Comparison of ENCODE assay signal across 11 cellular contexts in the genomic region with DNA sequence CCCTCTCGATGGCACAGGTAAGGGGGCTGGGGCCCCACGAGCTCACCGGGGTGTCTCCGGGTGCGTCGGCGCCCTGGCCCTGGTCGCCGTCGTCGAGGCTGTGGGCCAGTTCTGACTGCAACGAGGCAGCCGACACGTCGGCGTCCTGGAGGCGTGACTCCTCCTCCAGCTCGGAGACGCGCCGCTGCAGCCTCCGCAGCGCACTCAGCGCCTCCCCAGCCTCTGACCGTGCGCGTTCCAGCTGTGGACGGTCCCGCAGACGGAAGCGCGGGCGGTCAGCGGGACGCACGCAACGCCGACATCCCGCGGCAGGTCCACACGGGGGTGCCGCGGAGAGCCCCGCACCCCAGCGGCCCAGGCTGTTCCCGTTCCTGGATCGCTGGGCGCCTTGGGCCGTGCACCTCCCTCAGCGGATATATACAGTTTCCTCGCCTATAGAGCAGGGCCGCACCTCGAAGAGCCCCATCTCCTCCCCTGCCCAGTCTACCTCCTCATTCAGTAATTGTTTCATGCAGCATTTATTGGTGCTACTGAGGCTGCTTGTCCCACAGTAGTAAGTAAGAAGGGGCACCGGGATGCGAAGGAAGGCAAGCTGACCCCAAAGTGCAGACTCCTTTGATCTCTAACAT. TPM values are rescaled to one million over a fixed set of nuclear protein-coding genes. Genes with fewer than 3 reads are reported as not detected.
DNase-seq lines count a peak whose midpoint lies in the region; ATAC-seq, FAIRE-seq and TF ChIP-seq lines count a peak whose summit lies in the region.
"Had no signal": no experiment of that assay in that cellular context is flagged by ENCODE, and none has a peak within 500 bp of the region (broad histone marks: within the 10 kb centered on the region; RNA-seq: fewer than 3 reads in every experiment).

No MANE protein-coding gene starts in this region.

- peaks cover 27 to 29% of the 10 kb centered on the region in 2 donors for H3K27me3 Mint-ChIP-seq in CD8-positive, alpha-beta memory T cell
- H3K27me3 Mint-ChIP-seq in astrocyte (ENCODE audit: low read depth, unreplicated experiment) = peaks cover 10% of the 10 kb centered on the region
- peaks cover 43% of the 10 kb centered on the region for H3K27me3 Mint-ChIP-seq in neural crest cell (ENCODE audit: low read depth)

- peaks cover 0 to 2% (median 0%) of the 10 kb centered on the region in 5 donors for H3K9me3 Mint-ChIP-seq in CD8-positive, alpha-beta memory T cell
- H3K9me3 Mint-ChIP-seq in astrocyte (ENCODE audit: unreplicated experiment) (peaks cover 2% of the 10 kb centered on the region), neural crest cell (no peaks in the 10 kb centered on the region)

- H3K4me3 Mint-ChIP-seq in CD8-positive, alpha-beta memory T cell = peak overlapping the region; percentile 28 to 85 (median 67)
- H3K4me3 Mint-ChIP-seq in astrocyte (ENCODE audit: unreplicated experiment) (peak overlapping the region; percentile 22), neural crest cell (peak overlapping the region; percentile 7)

- H3K4me2 ChIP-seq in astrocyte (ENCODE audit: low read length) = peak overlapping the region; percentile 62

- POLR2A ChIA-PET in CD8-positive, alpha-beta memory T cell (lab: Charles Lee) = interaction anchor here (0.9 to 1.2 kb wide), 4 partner anchors 19 to 129 kb away, joined by 3 to 5 read pairs (median 3); no protein-coding TSS in a partner anchor

- no peak for DNase-seq in CD8-positive, alpha-beta memory T cell
- DNase-seq in NCI-H69 (lab: John Stamatoyannopoulos, UW) (peak; percentile 70), astrocyte (ENCODE audit: low read depth) (no peak), neural crest cell (ENCODE audit: low read depth, low spot score) (no peak), SW480 (ENCODE audit: low spot score) (no peak)
- DNase-seq: Right ventricle myocardium superior had no signal

- peak overlapping the region in 1 of 8 donors; percentile 82 for H3K27ac Mint-ChIP-seq in CD8-positive, alpha-beta memory T cell
- H3K27ac Mint-ChIP-seq in astrocyte (ENCODE audit: unreplicated experiment) (peak overlapping the region; percentile 78), neural crest cell (ENCODE audit: unreplicated experiment) (no peak overlapping the region)

- peaks cover 12 to 38% (median 21%) of the 10 kb centered on the region in 3 donors for H3K4me1 Mint-ChIP-seq in CD8-positive, alpha-beta memory T cell
- H3K4me1 Mint-ChIP-seq in astrocyte (ENCODE audit: low read depth, unreplicated experiment) = no peaks in the 10 kb centered on the region
- peaks cover 7% of the 10 kb centered on the region for H3K4me1 Mint-ChIP-seq in neural crest cell

- no peaks in the 10 kb centered on the region for H3K9me3 ChIP-seq in CD8-positive, alpha-beta memory T cell (ENCODE audit: low read length)
- peaks cover 3% of the 10 kb centered on the region for H3K9me3 ChIP-seq in astrocyte (ENCODE audit: insufficient read depth, low read depth, low read length)
- H3K9me3 ChIP-seq: body of pancreas had no signal

- H4K20me1 ChIP-seq in astrocyte (ENCODE audit: insufficient read depth, low read length) = peaks cover 31% of the 10 kb centered on the region

- TF ChIP-seq CTCF in astrocyte (IDR thresholded peaks at IDR 0.05; ENCODE audit: insufficient read depth, low read depth, low read length) (no peak), neural crest cell (conservative IDR thresholded peaks at IDR 0.05) (no peak)

- ATAC-seq in HG03378 (IDR thresholded peaks at IDR 0.05; ENCODE audit: unreplicated experiment) (no peak), GM18907 (IDR thresholded peaks at IDR 0.05; ENCODE audit: unreplicated experiment) (no peak), GM18873 (IDR thresholded peaks at IDR 0.05; ENCODE audit: low FRiP score, unreplicated experiment) (no peak)
- ATAC-seq: body of pancreas had no signal

- peaks cover 18% of the 10 kb centered on the region for H3K27me3 ChIP-seq in CD8-positive, alpha-beta memory T cell (ENCODE audit: insufficient read depth, low read length, poor library complexity, severe bottlenecking)
- H3K27me3 ChIP-seq in astrocyte (ENCODE audit: insufficient read depth, low read length) = peaks cover 44% of the 10 kb centered on the region
- H3K27me3 ChIP-seq: body of pancreas had no signal

- no peaks in the 10 kb centered on the region for H3K79me2 ChIP-seq in astrocyte (ENCODE audit: insufficient read depth, low read length)

- no peak for FAIRE-seq in astrocyte (lab: Jason Lieb, UNC)

- H3K36me3 ChIP-seq in CD8-positive, alpha-beta memory T cell (ENCODE audit: insufficient read depth, low read length) = peaks cover 7% of the 10 kb centered on the region
- no peaks in the 10 kb centered on the region for H3K36me3 ChIP-seq in astrocyte (ENCODE audit: insufficient read depth, low read length)

- peaks cover 0 to 16% (median 0%) of the 10 kb centered on the region in 3 donors for H3K36me3 Mint-ChIP-seq in CD8-positive, alpha-beta memory T cell
- H3K36me3 Mint-ChIP-seq in astrocyte (ENCODE audit: low read depth, unreplicated experiment) = peaks cover 8% of the 10 kb centered on the region
- H3K36me3 Mint-ChIP-seq in neural crest cell (ENCODE audit: low read depth) = no peaks in the 10 kb centered on the region

- peak overlapping the region; percentile 8 for H3K4me3 ChIP-seq in CD8-positive, alpha-beta memory T cell (ENCODE audit: low read length)
- no peak overlapping the region for H3K4me3 ChIP-seq in astrocyte (ENCODE audit: insufficient read depth, low read depth, low read length)
- H3K4me3 ChIP-seq: body of pancreas, lung had no signal

- no peak overlapping the region for H2AFZ ChIP-seq in astrocyte (ENCODE audit: low read depth, low read length)

- H3K4me1 ChIP-seq in CD8-positive, alpha-beta memory T cell (ENCODE audit: insufficient read depth, low read length) = peaks cover 20% of the 10 kb centered on the region
- peaks cover 11% of the 10 kb centered on the region for H3K4me1 ChIP-seq in astrocyte (ENCODE audit: insufficient read depth, low read length)

- CTCF ChIA-PET in CD8-positive, alpha-beta memory T cell (lab: Charles Lee) = interaction anchor here (0.8 to 17.8 kb wide), 11 partner anchors 9 to 138 kb away, joined by 3 to 289 read pairs (median 58); a partner anchor contains a TSS

- no peak overlapping the region for H3K9ac ChIP-seq in astrocyte (ENCODE audit: low read length)

- no peak overlapping the region for H3K27ac ChIP-seq in CD8-positive, alpha-beta memory T cell (ENCODE audit: low read depth, low read length)
- H3K27ac ChIP-seq in astrocyte (ENCODE audit: low read depth, low read length) = no peak overlapping the region
- H3K27ac ChIP-seq: body of pancreas had no signal

RNA-seq across cellular contexts. Expression of a gene that starts 5.8 kb away (rescaled TPM):
- 10 to 100 TPM; 56.8 to 59.4 TPM for total RNA-seq in CD8-positive, alpha-beta memory T cell
- 46.2 TPM for polyA plus RNA-seq in CD8-positive, alpha-beta memory T cell
- total RNA-seq in astrocyte = 17.4 and 22.3 TPM in 2 replicates
- 62.5 and 68.0 TPM in 2 replicates for total RNA-seq in neural crest cell

RNA-seq across cellular contexts. Expression of a gene that starts 5.9 kb away (rescaled TPM):
- total RNA-seq in CD8-positive, alpha-beta memory T cell = 10 to 100 TPM; 25.6 to 26.3 TPM
- polyA plus RNA-seq in CD8-positive, alpha-beta memory T cell = 23.7 TPM
- 47.0 and 71.6 TPM in 2 replicates for total RNA-seq in astrocyte
- 23.7 and 28.6 TPM in 2 replicates for total RNA-seq in neural crest cell

RNA-seq across cellular contexts. Expression of a gene that starts 7.1 kb away (rescaled TPM):
- not detected for total RNA-seq in CD8-positive, alpha-beta memory T cell
- polyA plus RNA-seq in CD8-positive, alpha-beta memory T cell = not detected
- total RNA-seq in astrocyte (0.16 TPM in 1 of 2 replicates, not detected in the other), neural crest cell (not detected in 2 replicates)
- total RNA-seq: Right ventricle myocardium superior had no signal

RNA-seq across cellular contexts. Expression of a gene that starts 9.4 kb away (rescaled TPM):
- 1 to 10 TPM; 3.7 to 4.5 TPM for total RNA-seq in CD8-positive, alpha-beta memory T cell
- polyA plus RNA-seq in CD8-positive, alpha-beta memory T cell = 2.1 TPM
- total RNA-seq in astrocyte (262 and 275 TPM in 2 replicates), neural crest cell (3.1 and 3.5 TPM in 2 replicates)

RNA-seq across cellular contexts. Expression of a gene that starts 11.6 kb away (rescaled TPM):
- total RNA-seq in CD8-positive, alpha-beta memory T cell = not detected
- polyA plus RNA-seq in CD8-positive, alpha-beta memory T cell = not detected
- 449 and 584 TPM in 2 replicates for total RNA-seq in astrocyte
- 0.47 and 0.55 TPM in 2 replicates for total RNA-seq in neural crest cell
- total RNA-seq: Right ventricle myocardium superior had no signal

Comparison
In these comparisons a context has a peak if more than half of its experiments do, and no peak if none do; other contexts are left out.
1. H3K4me3 Mint-ChIP-seq: peak in every context shown above with its lines; median percentile 67 in CD8-positive, alpha-beta memory T cell; 22 in astrocyte; 7 in neural crest cell.